ENCODE assay signal across 8 cellular contexts in the genomic region with DNA sequence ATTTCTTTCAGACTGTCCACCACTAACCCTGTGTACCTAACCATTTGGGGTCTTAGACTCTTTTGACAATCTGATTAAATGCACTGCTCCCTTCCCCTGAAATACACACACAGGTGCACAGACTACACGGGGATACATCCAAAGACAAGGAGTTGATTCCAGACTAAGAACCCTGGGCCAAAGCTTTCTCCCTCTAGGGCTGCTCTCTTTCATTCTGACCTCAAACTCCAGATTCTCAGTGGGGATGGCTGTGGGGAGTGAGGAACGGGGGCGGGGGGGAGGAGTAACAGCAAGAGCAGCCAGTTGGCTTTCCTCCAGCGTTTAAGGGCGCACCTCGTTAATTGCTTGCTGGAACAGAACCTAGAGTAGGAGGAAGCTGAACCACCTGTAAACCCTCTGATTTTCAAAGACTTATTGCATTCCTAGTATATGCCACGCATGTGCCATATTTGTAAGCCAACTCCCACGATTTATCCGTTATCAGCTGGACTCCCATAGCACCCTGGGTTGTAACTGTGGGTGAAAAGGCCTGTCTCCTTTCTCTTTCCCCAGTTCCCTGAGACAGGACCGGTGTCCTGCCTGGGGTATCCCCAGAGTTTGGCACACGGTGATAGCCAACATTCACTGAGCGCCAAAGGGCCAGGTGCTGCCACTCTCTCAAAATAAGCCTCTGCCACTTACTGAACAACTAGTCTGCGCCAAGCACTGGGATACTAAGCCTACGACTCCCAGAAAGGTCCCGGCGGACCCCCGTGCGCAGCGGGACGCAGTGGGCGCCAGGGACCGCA. TPM values are rescaled to one million over a fixed set of nuclear protein-coding genes. Genes with fewer than 3 reads are reported as not detected.
DNase-seq lines count a peak whose midpoint lies in the region; ATAC-seq and TF ChIP-seq lines count a peak whose summit lies in the region.

No MANE protein-coding gene starts in this region.

- H3K36me3 Mint-ChIP-seq in CD8-positive, alpha-beta memory T cell = peaks cover 0 to 50% (median 0%) of the 10 kb centered on the region in 3 donors
- peaks cover 18% of the 10 kb centered on the region for H3K36me3 Mint-ChIP-seq in T-cell

- TF ChIP-seq CTCF in dorsolateral prefrontal cortex (IDR thresholded peaks at IDR 0.05 in 54 of 56, conservative IDR thresholded peaks at IDR 0.05 in 2 of 56; ENCODE audit: low read depth in 1 of 56, partially characterized antibody in 56 of 56) (no peak), thoracic aorta (IDR thresholded peaks at IDR 0.05) (no peak), GM10248 (IDR thresholded peaks at IDR 0.05; ENCODE audit: control extremely low read depth, extremely low read depth, low read depth, missing control alignments) (no peak)

- no peaks in the 10 kb centered on the region for H3K27me3 Mint-ChIP-seq in CD8-positive, alpha-beta memory T cell
- no peaks in the 10 kb centered on the region for H3K27me3 Mint-ChIP-seq in T-cell

- H3K27ac Mint-ChIP-seq in CD8-positive, alpha-beta memory T cell = peak overlapping the region; percentile 77 to 100 (median 90)
- peak overlapping the region; percentile 57 to 97 for H3K27ac Mint-ChIP-seq in T-cell

- H3K4me3 ChIP-seq in CD8-positive, alpha-beta memory T cell (ENCODE audit: low read length) = peak overlapping the region; percentile 90
- H3K4me3 ChIP-seq in dorsolateral prefrontal cortex (peak overlapping the region; percentile 61 to 100 (median 93)), mesenchymal stem cell (ENCODE audit: insufficient read depth in 1 of 2, low read depth in 1 of 2, low read length in 2 of 2) (peak overlapping the region; percentile 67 to 96), thoracic aorta (peak overlapping the region; percentile 83)

- POLR2A ChIA-PET in CD8-positive, alpha-beta memory T cell (lab: Charles Lee) = no interaction called here
- POLR2A ChIA-PET in T-cell (lab: Charles Lee) (no interaction called here), GM10248 (lab: Yijun Ruan, JAX) (no interaction called here)

- peak overlapping the region; percentile 90 for H3K4me2 ChIP-seq in mesenchymal stem cell (ENCODE audit: low read length, poor library complexity, severe bottlenecking)

- peak overlapping the region; percentile 100 for H2BK15ac ChIP-seq in mesenchymal stem cell (ENCODE audit: low read depth, poor library complexity, severe bottlenecking)

- peak overlapping the region; percentile 85 for H2AFZ ChIP-seq in mesenchymal stem cell (ENCODE audit: low read depth, low read length)

- peak overlapping the region; percentile 94 to 96 for H3K4ac ChIP-seq in mesenchymal stem cell (ENCODE audit: low read depth in 1 of 2, low read length in 2 of 2)

- no peaks in the 10 kb centered on the region for H3K9me3 ChIP-seq in CD8-positive, alpha-beta memory T cell (ENCODE audit: low read length)
- H3K9me3 ChIP-seq in mesenchymal stem cell (ENCODE audit: control insufficient read depth, low read length) (no peaks in the 10 kb centered on the region), thoracic aorta (no peaks in the 10 kb centered on the region)

- DNase-seq in CD8-positive, alpha-beta memory T cell = peak in 2 of 5 donors; percentile 11 to 17
- DNase-seq in KBM-7 = peak; percentile 31
- DNase-seq in T-cell = peak in 13 of 34 experiments; percentile 6 to 36 (median 17)
- DNase-seq in dorsolateral prefrontal cortex = no peak
- DNase-seq in mesenchymal stem cell = peak; percentile 59
- DNase-seq in thoracic aorta (ENCODE audit: low spot score) = no peak
- DNase-seq in GM10248 (ENCODE audit: extremely low spot score) = no peak
- no peak for DNase-seq in GM19238 (ENCODE audit: insufficient read length, low spot score)

- peak overlapping the region; percentile 83 to 99 for H3K18ac ChIP-seq in mesenchymal stem cell (ENCODE audit: low read depth in 1 of 2, low read length in 2 of 2)

- peak overlapping the region in 1 of 2 experiments; percentile 96 for H3K23ac ChIP-seq in mesenchymal stem cell (ENCODE audit: low read length in 2 of 2)

- peak overlapping the region; percentile 94 for H3K9ac ChIP-seq in mesenchymal stem cell (ENCODE audit: low read length)

- peak overlapping the region; percentile 95 for H3K27ac ChIP-seq in CD8-positive, alpha-beta memory T cell (ENCODE audit: low read depth, low read length)
- H3K27ac ChIP-seq in dorsolateral prefrontal cortex = peak overlapping the region; percentile 88 to 99 (median 95)
- H3K27ac ChIP-seq in mesenchymal stem cell (ENCODE audit: low read length, poor library complexity, severe bottlenecking) = peak overlapping the region; percentile 92
- peak overlapping the region; percentile 95 to 99 for H3K27ac ChIP-seq in thoracic aorta

- H3K79me1 ChIP-seq in mesenchymal stem cell (replicated peaks; ENCODE audit: low read length, poor library complexity, severe bottlenecking) = peaks cover 12% of the 10 kb centered on the region

- peak overlapping the region; percentile 94 to 100 (median 99) for H3K4me3 Mint-ChIP-seq in CD8-positive, alpha-beta memory T cell
- H3K4me3 Mint-ChIP-seq in T-cell = peak overlapping the region; percentile 92 to 97 (median 93)

- ATAC-seq in T-cell (replicated peaks in 1 of 4) (no peak), thoracic aorta (ENCODE audit: insufficient number of reproducible peaks, low FRiP score, low read depth) (no peak)

- peaks cover 55 to 74% (median 67%) of the 10 kb centered on the region in 3 donors for H3K4me1 Mint-ChIP-seq in CD8-positive, alpha-beta memory T cell
- H3K4me1 Mint-ChIP-seq in T-cell = peaks cover 52 to 65% (median 59%) of the 10 kb centered on the region in 3 donors

- peaks cover 52% of the 10 kb centered on the region for H3K4me1 ChIP-seq in CD8-positive, alpha-beta memory T cell (ENCODE audit: insufficient read depth, low read length)
- H3K4me1 ChIP-seq in mesenchymal stem cell (ENCODE audit: control insufficient read depth, insufficient read depth, low read depth, low read length) = peaks cover 38% of the 10 kb centered on the region
- peaks cover 30 to 62% of the 10 kb centered on the region in 2 donors for H3K4me1 ChIP-seq in thoracic aorta (ENCODE audit: control insufficient read depth in 1 of 2, low read depth in 2 of 2)

- in situ Hi-C loops in KBM-7 (cut with MboI; ENCODE audit: low pct_unique_long_range_greater_than_20kb, low sequenced_read_pairs) = no loop called here

- H3K36me3 ChIP-seq in CD8-positive, alpha-beta memory T cell (ENCODE audit: insufficient read depth, low read length) = peaks cover 10% of the 10 kb centered on the region
- peaks cover 19 to 46% of the 10 kb centered on the region in 2 experiments for H3K36me3 ChIP-seq in mesenchymal stem cell (ENCODE audit: control insufficient read depth in 1 of 2, insufficient read depth in 2 of 2, low read depth in 1 of 2, low read length in 2 of 2)
- peaks cover 13% of the 10 kb centered on the region for H3K36me3 ChIP-seq in thoracic aorta

- no peaks in the 10 kb centered on the region for H3K27me3 ChIP-seq in CD8-positive, alpha-beta memory T cell (ENCODE audit: insufficient read depth, low read length, poor library complexity, severe bottlenecking)
- H3K27me3 ChIP-seq in dorsolateral prefrontal cortex (no peaks in the 10 kb centered on the region), mesenchymal stem cell (ENCODE audit: control insufficient read depth in 1 of 2, insufficient read depth in 1 of 2, low read length in 2 of 2) (no peaks in the 10 kb centered on the region), thoracic aorta (replicated peaks; ENCODE audit: insufficient read depth) (no peaks in the 10 kb centered on the region)

- peak overlapping the region; percentile 87 for H2BK120ac ChIP-seq in mesenchymal stem cell (ENCODE audit: low read depth, low read length)

- peak overlapping the region; percentile 81 for H2BK5ac ChIP-seq in mesenchymal stem cell (ENCODE audit: low read depth, low read length, poor library complexity, severe bottlenecking)

- H3K9me3 Mint-ChIP-seq in CD8-positive, alpha-beta memory T cell = no peaks in the 10 kb centered on the region
- no peaks in the 10 kb centered on the region for H3K9me3 Mint-ChIP-seq in T-cell

- H2AK5ac ChIP-seq in mesenchymal stem cell (ENCODE audit: low read length, severe bottlenecking) = peak overlapping the region; percentile 67

- CTCF ChIA-PET in CD8-positive, alpha-beta memory T cell (lab: Charles Lee) = no interaction called here
- CTCF ChIA-PET in T-cell (lab: Charles Lee) = no interaction called here
- CTCF ChIA-PET in GM10248 (lab: Yijun Ruan, JAX) = no interaction called here

- intact Hi-C loops in dorsolateral prefrontal cortex (cut with DNase I) = loop anchor here (5.0 to 10.0 kb wide), 4 partner anchors 68 to 160 kb away; partner anchors contain the start of genes AGTRAP (in 1 of the 2), FBXO2 (in 1 of the 2) and FBXO44 (in 1 of the 2)

- peak overlapping the region in 1 of 2 experiments; percentile 98 for H3K14ac ChIP-seq in mesenchymal stem cell (ENCODE audit: low read length in 2 of 2)

- 10% methylated on average over 22 of the region's 22 CpGs for WGBS in mesenchymal stem cell

- peak overlapping the region; percentile 94 for H4K8ac ChIP-seq in mesenchymal stem cell (ENCODE audit: low read length)

- peak overlapping the region; percentile 79 to 87 for H2BK12ac ChIP-seq in mesenchymal stem cell (ENCODE audit: low read length in 2 of 2)

- H4K91ac ChIP-seq in mesenchymal stem cell (ENCODE audit: low read length) = peak overlapping the region; percentile 95

RNA-seq across cellular contexts. Expression of gene MTHFR, which starts 0.9 kb away (rescaled TPM):
- total RNA-seq in CD8-positive, alpha-beta memory T cell = 10 to 100 TPM; 13.5 to 16.3 TPM
- 10.0 TPM for polyA plus RNA-seq in CD8-positive, alpha-beta memory T cell
- total RNA-seq in T-cell (10 to 100 TPM; 40.2 to 62.2 (median 48.2) TPM), dorsolateral prefrontal cortex (10 to 100 TPM; 31.4 to 70.6 (median 41.5) TPM), thoracic aorta (10 to 100 TPM; 30.3 to 81.4 TPM)
- polyA plus RNA-seq in mesenchymal stem cell (2013, experiment 1 of 2) = 13.7 TPM
- polyA plus RNA-seq in mesenchymal stem cell (2013, experiment 2 of 2) = 13.3 TPM

RNA-seq across cellular contexts. Expression of gene CLCN6, which starts 1.1 kb away (rescaled TPM):
- 1 to 10 TPM; 8.9 to 9.3 TPM for total RNA-seq in CD8-positive, alpha-beta memory T cell
- polyA plus RNA-seq in CD8-positive, alpha-beta memory T cell = 1.7 TPM
- 10 to 100 TPM; 17.3 to 23.0 (median 21.3) TPM for total RNA-seq in T-cell
- total RNA-seq in dorsolateral prefrontal cortex = 10 to 100 TPM; 51.7 to 92.9 (median 69.7) TPM
- 23.7 TPM for polyA plus RNA-seq in mesenchymal stem cell (2013, experiment 1 of 2)
- 22.9 TPM for polyA plus RNA-seq in mesenchymal stem cell (2013, experiment 2 of 2)
- 10 to 100 TPM; 27.5 to 31.5 TPM for total RNA-seq in thoracic aorta

RNA-seq across cellular contexts. Expression of gene NPPA, which starts 42.7 kb away (rescaled TPM):
- total RNA-seq in CD8-positive, alpha-beta memory T cell = not detected
- not detected for polyA plus RNA-seq in CD8-positive, alpha-beta memory T cell
- total RNA-seq in T-cell (not detected), dorsolateral prefrontal cortex (1 to 10 TPM in 97 of 120 experiments, under 1 TPM in 14, not detected in 9; 0.58 to 9.9 (median 1.9) TPM), thoracic aorta (not detected)
- not detected for polyA plus RNA-seq in mesenchymal stem cell (2013, experiment 1 of 2)
- not detected for polyA plus RNA-seq in mesenchymal stem cell (2013, experiment 2 of 2)

RNA-seq across cellular contexts. Expression of gene C1orf167, which starts 42.9 kb away (rescaled TPM):
- not detected for total RNA-seq in CD8-positive, alpha-beta memory T cell
- polyA plus RNA-seq in CD8-positive, alpha-beta memory T cell = 0.81 TPM
- total RNA-seq in T-cell (not detected), dorsolateral prefrontal cortex (1 to 10 TPM in 2 of 120 experiments, under 1 TPM in 23, not detected in 95; 0.14 to 1.8 (median 0.57) TPM), thoracic aorta (1 to 10 TPM in 1 of 2 donors, not detected in 1; 4.2 TPM)
- 0.36 TPM for polyA plus RNA-seq in mesenchymal stem cell (2013, experiment 1 of 2)
- polyA plus RNA-seq in mesenchymal stem cell (2013, experiment 2 of 2) = 0.19 TPM

RNA-seq across cellular contexts. Expression of gene NPPB, which starts 53.9 kb away (rescaled TPM):
- total RNA-seq in CD8-positive, alpha-beta memory T cell = not detected
- not detected for polyA plus RNA-seq in CD8-positive, alpha-beta memory T cell
- total RNA-seq in T-cell (not detected), dorsolateral prefrontal cortex (1 to 10 TPM in 2 of 120 experiments, under 1 TPM in 5, not detected in 113; 0.70 to 1.4 (median 0.84) TPM), thoracic aorta (not detected)
- not detected for polyA plus RNA-seq in mesenchymal stem cell (2013, experiment 1 of 2)
- polyA plus RNA-seq in mesenchymal stem cell (2013, experiment 2 of 2) = 0.07 TPM

Comparison
In these comparisons a context has a peak if more than half of its experiments do, and no peak if none do; other contexts are left out.
1. DNase-seq: peak in KBM-7 (single experiment) and mesenchymal stem cell (single experiment); none in dorsolateral prefrontal cortex (0 of 10), thoracic aorta (single experiment), GM10248 (single experiment) and GM19238 (single experiment).
2. Peak in every context shown above with its lines, with median percentiles within 50 percentile points of each other: H3K27ac ChIP-seq and H3K4me3 ChIP-seq.